ENCODE assay signal across 10 cellular contexts in the genomic region with DNA sequence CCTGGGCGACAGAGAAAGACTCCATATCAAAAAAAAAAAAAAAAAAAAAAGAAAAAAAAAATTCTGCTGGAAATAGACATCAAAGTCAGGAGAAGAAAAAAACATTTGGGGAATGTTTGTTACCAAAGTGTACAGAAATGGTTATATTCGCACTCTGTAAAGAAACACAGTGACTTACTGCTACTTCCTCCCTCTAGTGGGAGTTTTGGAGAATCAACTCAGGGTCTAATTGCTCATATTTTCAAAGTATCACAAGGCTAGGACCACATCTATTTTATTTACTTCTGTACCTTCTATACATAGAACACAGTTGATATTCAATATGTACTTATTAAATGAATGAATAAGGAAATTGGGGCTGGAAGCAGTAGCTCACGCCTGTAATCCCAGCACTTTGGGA. TPM values are rescaled to one million over a fixed set of nuclear protein-coding genes. Genes with fewer than 3 reads are reported as not detected.
A peak's percentile ranks its signal among the peaks of the same experiment; 100 is the strongest.
DNase-seq lines count a peak whose midpoint lies in the region; ATAC-seq, FAIRE-seq and TF ChIP-seq lines count a peak whose summit lies in the region.
"Had no signal": no experiment of that assay in that cellular context is flagged by ENCODE, and none has a peak within 500 bp of the region (broad histone marks: within the 10 kb centered on the region; RNA-seq: fewer than 3 reads in every experiment).

No MANE protein-coding gene starts in this region.

- H3K9me1 ChIP-seq in K562 (ENCODE audit: control insufficient read depth, insufficient read depth, low read length) = no peaks in the 10 kb centered on the region

- no peak for TF ChIP-seq POLR2A in K562 (conservative IDR thresholded peaks at IDR 0.05)

- no peak overlapping the region for H3K23ac ChIP-seq in mesenchymal stem cell (ENCODE audit: low read length in 2 of 2)

- H3K9ac ChIP-seq in DND-41 (ENCODE audit: low read depth, low read length) (no peak overlapping the region), Karpas-422 (ENCODE audit: low read length) (no peak overlapping the region), K562 (ENCODE audit: insufficient read depth in 1 of 2, low read depth in 2 of 2, low read length in 2 of 2) (no peak overlapping the region), mesenchymal stem cell (ENCODE audit: low read length) (no peak overlapping the region)

- H2AFZ ChIP-seq in DND-41 (ENCODE audit: low read depth, low read length) (no peak overlapping the region), Karpas-422 (ENCODE audit: low read length) (no peak overlapping the region), K562 (ENCODE audit: low read depth, low read length) (no peak overlapping the region), mesenchymal stem cell (ENCODE audit: low read depth, low read length) (no peak overlapping the region)

- no peak overlapping the region for H3K4ac ChIP-seq in mesenchymal stem cell (ENCODE audit: low read depth in 1 of 2, low read length in 2 of 2)

- TF ChIP-seq EP300 in K562 (IDR thresholded peaks at IDR 0.05; ENCODE audit: low read length) = no peak

- no peak overlapping the region for H4K8ac ChIP-seq in mesenchymal stem cell (ENCODE audit: low read length)

- no peak overlapping the region for H3K27ac ChIP-seq in DND-41 (ENCODE audit: low read length)
- no peak overlapping the region for H3K27ac ChIP-seq in Karpas-422 (ENCODE audit: low read length)
- H3K27ac ChIP-seq in K562 (ENCODE audit: extremely low read depth, low read depth, low read length) = no peak overlapping the region
- H3K27ac ChIP-seq in mesenchymal stem cell (ENCODE audit: low read length, poor library complexity, severe bottlenecking) = no peak overlapping the region

- H3K79me2 ChIP-seq in DND-41 (ENCODE audit: insufficient read depth, low read length) = no peaks in the 10 kb centered on the region
- H3K79me2 ChIP-seq in Karpas-422 (ENCODE audit: low read length) = no peaks in the 10 kb centered on the region
- no peaks in the 10 kb centered on the region for H3K79me2 ChIP-seq in K562 (ENCODE audit: control insufficient read depth, insufficient read depth, low read length)

- H4K20me1 ChIP-seq in DND-41 (ENCODE audit: insufficient read depth, low read length) (no peaks in the 10 kb centered on the region), Karpas-422 (ENCODE audit: insufficient read depth, low read depth, low read length) (no peaks in the 10 kb centered on the region), K562 (replicated peaks; ENCODE audit: control insufficient read depth, insufficient read depth, low read length) (no peaks in the 10 kb centered on the region)

- no peaks in the 10 kb centered on the region for H3K27me3 ChIP-seq in DND-41 (ENCODE audit: insufficient read depth, low read length, poor library complexity)
- H3K27me3 ChIP-seq in Karpas-422 (ENCODE audit: low read length) = no peaks in the 10 kb centered on the region
- no peaks in the 10 kb centered on the region for H3K27me3 ChIP-seq in K562 (ENCODE audit: control insufficient read depth in 2 of 2, insufficient read depth in 2 of 2, low read length in 2 of 2)
- no peaks in the 10 kb centered on the region for H3K27me3 ChIP-seq in mesenchymal stem cell (ENCODE audit: control insufficient read depth in 1 of 2, insufficient read depth in 1 of 2, low read length in 2 of 2)

- H3K9me2 ChIP-seq in Karpas-422 (replicated peaks; ENCODE audit: insufficient read depth, low read length) = no peaks in the 10 kb centered on the region

- H4K91ac ChIP-seq in mesenchymal stem cell (ENCODE audit: low read length) = no peak overlapping the region

- H3K36me3 ChIP-seq in DND-41 (ENCODE audit: insufficient read depth, low read length) (peaks cover 85% of the 10 kb centered on the region), Karpas-422 (ENCODE audit: insufficient read depth, low read length) (peaks cover 72% of the 10 kb centered on the region; the same call in 1 of the 2 replicates), K562 (ENCODE audit: control insufficient read depth, insufficient read depth, low read length) (peaks cover 89% of the 10 kb centered on the region), mesenchymal stem cell (ENCODE audit: control insufficient read depth in 1 of 2, insufficient read depth in 2 of 2, low read depth in 1 of 2, low read length in 2 of 2) (peaks cover 6 to 97% of the 10 kb centered on the region in 2 experiments)

- ATAC-seq in DND-41 (ENCODE audit: insufficient read depth, low read depth) (peak; percentile 63; the same call in 1 of the 3 replicates), K562 (peak; percentile 71), GM21360 (IDR thresholded peaks at IDR 0.05; ENCODE audit: unreplicated experiment) (no peak), HG03175 (IDR thresholded peaks at IDR 0.05; ENCODE audit: unreplicated experiment) (no peak), GM21619 (IDR thresholded peaks at IDR 0.05; ENCODE audit: unreplicated experiment) (no peak)

- no peak overlapping the region for H2BK15ac ChIP-seq in mesenchymal stem cell (ENCODE audit: low read depth, poor library complexity, severe bottlenecking)

- CTCF ChIA-PET in K562 (lab: Yijun Ruan, JAX; ENCODE audit: low intra/inter-chr PET ratio) = no interaction called here

- no TSS peak for BruUV-seq in K562 (replicated peaks; lab: Mats Ljungman, UMichigan)

- H3K4me1 ChIP-seq in DND-41 (ENCODE audit: insufficient read depth, low read length) (no peaks in the 10 kb centered on the region), Karpas-422 (ENCODE audit: low read length) (no peaks in the 10 kb centered on the region), K562 (replicated peaks in 1 of 2; ENCODE audit: control insufficient read depth in 2 of 2, insufficient read depth in 2 of 2, low read length in 2 of 2) (no peaks in the 10 kb centered on the region), mesenchymal stem cell (ENCODE audit: control insufficient read depth, insufficient read depth, low read depth, low read length) (no peaks in the 10 kb centered on the region)

- no peak overlapping the region for H2BK120ac ChIP-seq in mesenchymal stem cell (ENCODE audit: low read depth, low read length)

- in situ Hi-C loops in K562 (cut with MboI) = no loop called here

- no peak for FAIRE-seq in K562 (lab: Jason Lieb, UNC)

- DNase-seq in DND-41 (no peak), Karpas-422 (peak; percentile 52), K562 (ENCODE audit: extremely low read depth in 1 of 4, low spot score in 3 of 4) (no peak), mesenchymal stem cell (peak; percentile 5), NCI-H345 (lab: John Stamatoyannopoulos, UW) (no peak)
- DNase-seq: caudate nucleus, NCI-H446 treated with DMSO at 0.1 percent for 48 hours had no signal

- POLR2A ChIA-PET in K562 (lab: Yijun Ruan, JAX) = no interaction called here

- no peak overlapping the region for H2AK5ac ChIP-seq in mesenchymal stem cell (ENCODE audit: low read length, severe bottlenecking)

- TF ChIP-seq CTCF in DND-41 (IDR thresholded peaks at IDR 0.05; ENCODE audit: borderline replicate concordance, extremely low read depth, low read length, poor library complexity, severe bottlenecking) (peak; percentile 45), K562 (IDR thresholded peaks at IDR 0.05 in 2 of 3, conservative IDR thresholded peaks at IDR 0.05 in 1 of 3; ENCODE audit: insufficient read depth in 2 of 3, low read depth in 1 of 3, low read length in 3 of 3) (peak in 2 of 3 experiments; percentile 17 to 31; a peak in 2 of 6 replicates)

- intact Hi-C loops in K562 (cut with micrococcal nuclease) = no loop called here

- no peak overlapping the region for H3K4me3 ChIP-seq in DND-41 (ENCODE audit: low read depth in 1 of 2, low read length in 2 of 2)
- no peak overlapping the region for H3K4me3 ChIP-seq in Karpas-422 (ENCODE audit: low read length)
- H3K4me3 ChIP-seq in K562 = no peak overlapping the region
- H3K4me3 ChIP-seq in mesenchymal stem cell (ENCODE audit: insufficient read depth in 1 of 2, low read depth in 1 of 2, low read length in 2 of 2) = no peak overlapping the region

- H2BK5ac ChIP-seq in mesenchymal stem cell (ENCODE audit: low read depth, low read length, poor library complexity, severe bottlenecking) = no peak overlapping the region

- no peak overlapping the region for H3K4me2 ChIP-seq in DND-41 (ENCODE audit: insufficient read depth, low read length)
- H3K4me2 ChIP-seq in Karpas-422 (ENCODE audit: low read depth, low read length, poor library complexity, severe bottlenecking) = no peak overlapping the region
- no peak overlapping the region for H3K4me2 ChIP-seq in K562 (ENCODE audit: insufficient read depth, low read length)
- H3K4me2 ChIP-seq in mesenchymal stem cell (ENCODE audit: low read length, poor library complexity, severe bottlenecking) = no peak overlapping the region

- no peak for TF ChIP-seq RAD21 in K562 (CRISPR knock-in tag; conservative IDR thresholded peaks at IDR 0.05 in 1 of 2, IDR thresholded peaks at IDR 0.05 in 1 of 2)

- H3K18ac ChIP-seq in mesenchymal stem cell (ENCODE audit: low read depth in 1 of 2, low read length in 2 of 2) = no peak overlapping the region

- peaks cover 4% of the 10 kb centered on the region for H3K79me1 ChIP-seq in mesenchymal stem cell (replicated peaks; ENCODE audit: low read length, poor library complexity, severe bottlenecking)

- no peak overlapping the region for H2BK12ac ChIP-seq in mesenchymal stem cell (ENCODE audit: low read length in 2 of 2)

- 100% methylated on average over 3 of the region's 3 CpGs for WGBS in K562 (ENCODE audit: insufficient coverage, low coverage, missing lambda C conversion rate)
- 86% methylated on average over 1 of the region's 3 CpGs for WGBS in mesenchymal stem cell

- no peak overlapping the region for H3K14ac ChIP-seq in mesenchymal stem cell (ENCODE audit: low read length in 2 of 2)

- H3K9me3 ChIP-seq in DND-41 (ENCODE audit: insufficient read depth, low read length, severe bottlenecking) (no peaks in the 10 kb centered on the region), Karpas-422 (ENCODE audit: low read length) (no peaks in the 10 kb centered on the region), K562 (replicated peaks; ENCODE audit: control insufficient read depth, insufficient read depth, low read depth, low read length) (no peaks in the 10 kb centered on the region), mesenchymal stem cell (ENCODE audit: control insufficient read depth, low read length) (no peaks in the 10 kb centered on the region)

RNA-seq across cellular contexts. Expression of a gene that starts 24.4 kb away (rescaled TPM):
- total RNA-seq in Karpas-422 (2014; rRNA removed; shearing (Covaris generic); ENCODE audit: low replicate concordance) = not detected in 2 replicates
- not detected in 2 replicates for total RNA-seq in K562 (2011; cell fraction: chromatin; rRNA removed; ENCODE audit: low replicate concordance)
- total RNA-seq in K562 (2011; cell fraction: nucleolus; rRNA removed) = not detected in 2 replicates
- total RNA-seq in K562 (2011; cell fraction: nucleoplasm; rRNA removed) = not detected in 2 replicates
- total RNA-seq in K562 (2014; rRNA removed) (0.09 TPM in 1 of 2 replicates, not detected in the other), K562 (2014; rRNA removed; fragmentation: Illumina TruSeq; extraction: Trizol) (0.07 TPM in 1 of 2 replicates, not detected in the other), K562 (2015; rRNA removed; fragmentation: Illumina TruSeq; extraction: Trizol) (not detected in 2 replicates), K562 (2021) (0.11 and 0.20 TPM in 2 replicates)
- polyA plus RNA-seq in K562 (2011; rRNA removed) (0.05 and 0.20 TPM in 2 replicates), K562 (2014; fragmentation: Illumina TruSeq; extraction: Trizol) (not detected in 2 replicates), K562 (2014; fragmentation: Nextera tagmentation; extraction: Ambion mirVana) (under 1 TPM in 1 of 2 experiments, not detected in 1; 0.03 TPM), K562 (2014; rRNA removed) (0.07 TPM in 1 of 2 replicates, not detected in the other)
- polyA plus RNA-seq in K562 (2011; cell fraction: cytosol; rRNA removed) = not detected in 2 replicates
- polyA plus RNA-seq in K562 (2011; cell fraction: nucleus; rRNA removed) = not detected in 2 replicates
- polyA plus RNA-seq in K562 (2012) = 0.05 and 0.08 TPM in 2 replicates
- 0.21 and 0.35 TPM in 2 replicates for polyA minus RNA-seq in K562 (2011; rRNA and poly(A)+ RNA removed)
- polyA minus RNA-seq in K562 (2011; cell fraction: cytosol; rRNA and poly(A)+ RNA removed) = not detected in 2 replicates
- not detected in 2 replicates for polyA minus RNA-seq in K562 (2011; cell fraction: nucleus; rRNA and poly(A)+ RNA removed)
- polyA plus RNA-seq in mesenchymal stem cell (2013, experiment 1 of 2) = not detected
- polyA plus RNA-seq in mesenchymal stem cell (2013, experiment 2 of 2) = not detected

RNA-seq across cellular contexts. Expression of a gene that starts 30.6 kb away (rescaled TPM):
- 21.6 and 67.0 TPM in 2 replicates for total RNA-seq in Karpas-422 (2014; rRNA removed; shearing (Covaris generic); ENCODE audit: low replicate concordance)
- 76.0 and 208 TPM in 2 replicates for total RNA-seq in K562 (2011; cell fraction: chromatin; rRNA removed; ENCODE audit: low replicate concordance)
- 27.5 and 37.9 TPM in 2 replicates for total RNA-seq in K562 (2011; cell fraction: nucleolus; rRNA removed)
- total RNA-seq in K562 (2011; cell fraction: nucleoplasm; rRNA removed) = 64.8 and 77.9 TPM in 2 replicates
- total RNA-seq in K562 (2014; rRNA removed) = 19.7 and 20.5 TPM in 2 replicates
- total RNA-seq in K562 (2014; rRNA removed; fragmentation: Illumina TruSeq; extraction: Trizol) = 37.1 and 38.5 TPM in 2 replicates
- total RNA-seq in K562 (2015; rRNA removed; fragmentation: Illumina TruSeq; extraction: Trizol) = 34.6 and 40.3 TPM in 2 replicates
- total RNA-seq in K562 (2021) = 27.1 and 27.2 TPM in 2 replicates
- polyA plus RNA-seq in K562 (2011; rRNA removed) = 61.2 and 66.2 TPM in 2 replicates
- polyA plus RNA-seq in K562 (2011; cell fraction: cytosol; rRNA removed) = 15.9 and 32.1 TPM in 2 replicates
- 111 and 216 TPM in 2 replicates for polyA plus RNA-seq in K562 (2011; cell fraction: nucleus; rRNA removed)
- polyA plus RNA-seq in K562 (2012) = 12.4 and 12.6 TPM in 2 replicates
- polyA plus RNA-seq in K562 (2014; fragmentation: Illumina TruSeq; extraction: Trizol) = 24.0 and 28.6 TPM in 2 replicates
- 10 to 100 TPM; 13.7 to 20.0 TPM for polyA plus RNA-seq in K562 (2014; fragmentation: Nextera tagmentation; extraction: Ambion mirVana)
- 22.8 and 25.2 TPM in 2 replicates for polyA plus RNA-seq in K562 (2014; rRNA removed)
- polyA minus RNA-seq in K562 (2011; rRNA and poly(A)+ RNA removed) = 83.5 and 98.6 TPM in 2 replicates
- polyA minus RNA-seq in K562 (2011; cell fraction: cytosol; rRNA and poly(A)+ RNA removed) = 21.8 and 27.6 TPM in 2 replicates
- 58.7 and 124 TPM in 2 replicates for polyA minus RNA-seq in K562 (2011; cell fraction: nucleus; rRNA and poly(A)+ RNA removed)
- 14.4 TPM for polyA plus RNA-seq in mesenchymal stem cell (2013, experiment 1 of 2)
- 14.6 TPM for polyA plus RNA-seq in mesenchymal stem cell (2013, experiment 2 of 2)

RNA-seq across cellular contexts. Expression of a gene that starts 39.7 kb away (rescaled TPM):
- total RNA-seq in Karpas-422 (2014; rRNA removed; shearing (Covaris generic); ENCODE audit: low replicate concordance) = not detected in 2 replicates
- total RNA-seq in K562 (2011; cell fraction: chromatin; rRNA removed; ENCODE audit: low replicate concordance) = 51.5 and 84.3 TPM in 2 replicates
- 30.4 and 31.7 TPM in 2 replicates for total RNA-seq in K562 (2011; cell fraction: nucleolus; rRNA removed)
- 43.2 and 48.7 TPM in 2 replicates for total RNA-seq in K562 (2011; cell fraction: nucleoplasm; rRNA removed)
- 14.0 and 18.5 TPM in 2 replicates for total RNA-seq in K562 (2014; rRNA removed)
- total RNA-seq in K562 (2014; rRNA removed; fragmentation: Illumina TruSeq; extraction: Trizol) = 27.1 and 27.9 TPM in 2 replicates
- 20.7 and 23.0 TPM in 2 replicates for total RNA-seq in K562 (2015; rRNA removed; fragmentation: Illumina TruSeq; extraction: Trizol)
- total RNA-seq in K562 (2021) = 17.7 and 22.3 TPM in 2 replicates
- 21.6 and 32.8 TPM in 2 replicates for polyA plus RNA-seq in K562 (2011; rRNA removed)
- polyA plus RNA-seq in K562 (2011; cell fraction: cytosol; rRNA removed) = 7.3 and 11.4 TPM in 2 replicates
- polyA plus RNA-seq in K562 (2011; cell fraction: nucleus; rRNA removed) = 26.8 and 29.1 TPM in 2 replicates
- polyA plus RNA-seq in K562 (2012) = 14.6 and 15.7 TPM in 2 replicates
- polyA plus RNA-seq in K562 (2014; fragmentation: Illumina TruSeq; extraction: Trizol) = 18.1 and 21.6 TPM in 2 replicates
- 10 to 100 TPM; 15.1 to 23.5 TPM for polyA plus RNA-seq in K562 (2014; fragmentation: Nextera tagmentation; extraction: Ambion mirVana)
- polyA plus RNA-seq in K562 (2014; rRNA removed) = 17.4 and 17.8 TPM in 2 replicates
- 36.6 and 42.0 TPM in 2 replicates for polyA minus RNA-seq in K562 (2011; rRNA and poly(A)+ RNA removed)
- polyA minus RNA-seq in K562 (2011; cell fraction: cytosol; rRNA and poly(A)+ RNA removed) = 4.6 and 9.1 TPM in 2 replicates
- polyA minus RNA-seq in K562 (2011; cell fraction: nucleus; rRNA and poly(A)+ RNA removed) = 22.2 and 36.7 TPM in 2 replicates
- polyA plus RNA-seq in mesenchymal stem cell (2013, experiment 1 of 2) = 0.06 TPM
- polyA plus RNA-seq in mesenchymal stem cell (2013, experiment 2 of 2) = not detected

Comparison
In these comparisons a context has a peak if more than half of its experiments do, and no peak if none do; other contexts are left out.
1. ATAC-seq: peak in DND-41 (single experiment) and K562 (single experiment); none in GM21360 (single experiment), HG03175 (single experiment) and GM21619 (single experiment).
2. DNase-seq: peak in Karpas-422 (single experiment) and mesenchymal stem cell (single experiment); none in DND-41 (single experiment), K562 (0 of 4) and NCI-H345 (single experiment).
3. RNA of a gene that starts 39.7 kb away (total RNA-seq): 14.0 to 84.3 TPM in K562; not detected in Karpas-422; every median in the first group is over 10 times any median in the second.